Comparison of ENCODE assay signal across 22 cellular contexts in genomic region chr17:73747221-73748002, GRCh38.
A peak's percentile ranks its signal among the peaks of the same experiment; 100 is the strongest.
DNase-seq lines count a peak whose midpoint lies in the region; ATAC-seq, FAIRE-seq and TF ChIP-seq lines count a peak whose summit lies in the region.
"Had no signal": no experiment of that assay in that cellular context is flagged by ENCODE, and none has a peak within 500 bp of the region (broad histone marks: within the 10 kb centered on the region; RNA-seq: fewer than 3 reads in every experiment).

No MANE protein-coding gene starts in this region.

- H3K4me1 Mint-ChIP-seq in activated CD4-positive, alpha-beta memory T cell treated with anti-CD3 and anti-CD28 coated beads, Interleukin-2, amount 10 ng/mL, durations not matched to agents 7 days and 5 days, result no peaks in the 10 kb centered on the region
- H3K4me1 Mint-ChIP-seq: neural crest cell had no signal

- CTCF ChIA-PET in activated CD4-positive, alpha-beta memory T cell treated with anti-CD3 and anti-CD28 coated beads, Interleukin-2, amount 10 ng/mL, durations not matched to agents 7 days and 5 days (lab: Charles Lee), result no interaction called here

- H3K4me3 ChIP-seq in heart right ventricle (no peak overlapping the region), small intestine (ENCODE audit: low read depth in 1 of 2, low read length in 2 of 2) (no peak overlapping the region)
- H3K4me3 ChIP-seq: tibial nerve had no signal

- POLR2A ChIA-PET in activated CD4-positive, alpha-beta memory T cell treated with anti-CD3 and anti-CD28 coated beads, Interleukin-2, amount 10 ng/mL, durations not matched to agents 7 days and 5 days (lab: Charles Lee), result no interaction called here

- DNase-seq in NCI-H748 (lab: John Stamatoyannopoulos, UW; ENCODE audit: unreplicated experiment) (peak; percentile 54), NCI-H748 treated with DMSO at 0.1 percent for 48 hours (lab: John Stamatoyannopoulos, UW) (no peak), NCI-H345 treated with DMSO at 0.1 percent for 48 hours (lab: John Stamatoyannopoulos, UW; ENCODE audit: unreplicated experiment) (peak; percentile 74), heart right ventricle (peak; percentile 47 to 54), small intestine (peak; percentile 16), DMS79 treated with DMSO at 0.1 percent for 48 hours (lab: John Stamatoyannopoulos, UW) (no peak)
- DNase-seq in activated CD4-positive, alpha-beta memory T cell treated with anti-CD3 and anti-CD28 coated beads, Interleukin-2, amount 10 ng/mL, durations not matched to agents 7 days and 5 days, result no peak
- DNase-seq: activated CD8-positive, alpha-beta T cell treated with anti-CD3 and anti-CD28 coated beads, Interleukin-2, amount 10 ng/mL, durations not matched to agents 7 days and 5 days; activated T-cell treated with anti-CD3 and anti-CD28 coated beads, Interleukin-2, amount 50 U/mL, for 48 hours; C1 segment of cervical spinal cord; hypothalamus; kidney; NCI-H1930; retina; stimulated activated naive CD4-positive, alpha-beta T cell treated with Interleukin-2 at 50 U/mL for 16 hours; T-cell had no signal

- H3K9me3 ChIP-seq in heart right ventricle (peaks cover 0 to 4% (median 0%) of the 10 kb centered on the region in 11 donors), small intestine (ENCODE audit: control insufficient read depth, low read depth) (no peaks in the 10 kb centered on the region)

- no peak overlapping the region for H3K27ac Mint-ChIP-seq in activated CD4-positive, alpha-beta memory T cell treated with anti-CD3 and anti-CD28 coated beads, Interleukin-2, amount 10 ng/mL, durations not matched to agents 7 days and 5 days
- H3K27ac Mint-ChIP-seq: activated CD8-positive, alpha-beta T cell treated with anti-CD3 and anti-CD28 coated beads, Interleukin-2, amount 10 ng/mL, durations not matched to agents 7 days and 5 days; activated naive CD8-positive, alpha-beta T cell; T-cell had no signal

- H3K36me3 Mint-ChIP-seq in activated CD4-positive, alpha-beta memory T cell treated with anti-CD3 and anti-CD28 coated beads, Interleukin-2, amount 10 ng/mL, durations not matched to agents 7 days and 5 days (ENCODE audit: low read depth), result no peaks in the 10 kb centered on the region
- H3K36me3 Mint-ChIP-seq: activated naive CD8-positive, alpha-beta T cell; T-cell had no signal

- H3K27me3 ChIP-seq in heart right ventricle (peaks cover 0 to 17% (median 4%) of the 10 kb centered on the region in 7 donors), small intestine (ENCODE audit: control insufficient read depth in 2 of 2, insufficient read depth in 2 of 2, low read length in 2 of 2) (peaks cover 0 to 2% of the 10 kb centered on the region in 2 donors)

- ATAC-seq in heart right ventricle, result peak; percentile 70 to 94 (median 84)
- ATAC-seq in GM21526 (IDR thresholded peaks at IDR 0.05; ENCODE audit: low FRiP score, unreplicated experiment), result no peak
- ATAC-seq: activated CD8-positive, alpha-beta T cell treated with anti-CD3 and anti-CD28 coated beads, Interleukin-2, amount 10 ng/mL, durations not matched to agents 7 days and 5 days; T-cell had no signal

- FAIRE-seq in small intestine (lab: Jason Lieb, UNC), result no peak
- FAIRE-seq: colon, H54, kidney had no signal

- H3K36me3 ChIP-seq in heart right ventricle (no peaks in the 10 kb centered on the region), small intestine (ENCODE audit: control insufficient read depth in 2 of 2, insufficient read depth in 2 of 2, low read length in 2 of 2) (no peaks in the 10 kb centered on the region)
- H3K36me3 ChIP-seq: tibial nerve had no signal

- WGBS in heart right ventricle, 2 donors, result 51 to 62% methylated on average over 15 of the region's 15 CpGs
- 41 to 66% (median 54%) methylated on average over 13 to 15 of the region's 15 CpGs for WGBS in small intestine, 3 donors

- H3K9me3 Mint-ChIP-seq in activated CD4-positive, alpha-beta memory T cell treated with anti-CD3 and anti-CD28 coated beads, Interleukin-2, amount 10 ng/mL, durations not matched to agents 7 days and 5 days, result no peaks in the 10 kb centered on the region
- H3K9me3 Mint-ChIP-seq: neural crest cell, T-cell had no signal

- no peak overlapping the region for H3K4me3 Mint-ChIP-seq in activated CD4-positive, alpha-beta memory T cell treated with anti-CD3 and anti-CD28 coated beads, Interleukin-2, amount 10 ng/mL, durations not matched to agents 7 days and 5 days
- H3K4me3 Mint-ChIP-seq: activated CD8-positive, alpha-beta T cell treated with anti-CD3 and anti-CD28 coated beads, Interleukin-2, amount 10 ng/mL, durations not matched to agents 7 days and 5 days; activated naive CD8-positive, alpha-beta T cell; neural crest cell; T-cell had no signal

- intact Hi-C loops in heart right ventricle (cut with DNase I), result no loop called here

- no peak for TF ChIP-seq CTCF in heart right ventricle (IDR thresholded peaks at IDR 0.05)

- peaks cover 1% of the 10 kb centered on the region for H3K27me3 Mint-ChIP-seq in activated CD4-positive, alpha-beta memory T cell treated with anti-CD3 and anti-CD28 coated beads, Interleukin-2, amount 10 ng/mL, durations not matched to agents 7 days and 5 days
- H3K27me3 Mint-ChIP-seq: activated naive CD8-positive, alpha-beta T cell had no signal

- H3K4me1 ChIP-seq in heart right ventricle (peaks cover 0 to 23% (median 10%) of the 10 kb centered on the region in 9 donors), small intestine (ENCODE audit: control insufficient read depth in 2 of 2, insufficient read depth in 1 of 2, low read depth in 1 of 2, low read length in 1 of 2) (peaks cover 0 to 2% of the 10 kb centered on the region in 2 donors)
- H3K4me1 ChIP-seq: tibial nerve had no signal

- H3K27ac ChIP-seq in heart right ventricle (peak overlapping the region in 3 of 10 donors; percentile 9 to 29 (median 22)), small intestine (ENCODE audit: low read depth in 1 of 2, low read length in 1 of 2) (no peak overlapping the region)
- H3K27ac ChIP-seq: tibial nerve had no signal

Comparison
In these comparisons a context has a peak if more than half of its experiments do, and no peak if none do; other contexts are left out.
1. DNase-seq: peak in NCI-H748 (single experiment), NCI-H345 treated with DMSO at 0.1 percent for 48 hours (single experiment), heart right ventricle (2 of 2) and small intestine (single experiment); none in NCI-H748 treated with DMSO at 0.1 percent for 48 hours (single experiment), activated CD4-positive, alpha-beta memory T cell treated with anti-CD3 and anti-CD28 coated beads, Interleukin-2, amount 10 ng/mL, durations not matched to agents 7 days and 5 days (single experiment) and DMS79 treated with DMSO at 0.1 percent for 48 hours (single experiment).